Comparison of ENCODE assay signal across 16 cellular contexts in the genomic region with DNA sequence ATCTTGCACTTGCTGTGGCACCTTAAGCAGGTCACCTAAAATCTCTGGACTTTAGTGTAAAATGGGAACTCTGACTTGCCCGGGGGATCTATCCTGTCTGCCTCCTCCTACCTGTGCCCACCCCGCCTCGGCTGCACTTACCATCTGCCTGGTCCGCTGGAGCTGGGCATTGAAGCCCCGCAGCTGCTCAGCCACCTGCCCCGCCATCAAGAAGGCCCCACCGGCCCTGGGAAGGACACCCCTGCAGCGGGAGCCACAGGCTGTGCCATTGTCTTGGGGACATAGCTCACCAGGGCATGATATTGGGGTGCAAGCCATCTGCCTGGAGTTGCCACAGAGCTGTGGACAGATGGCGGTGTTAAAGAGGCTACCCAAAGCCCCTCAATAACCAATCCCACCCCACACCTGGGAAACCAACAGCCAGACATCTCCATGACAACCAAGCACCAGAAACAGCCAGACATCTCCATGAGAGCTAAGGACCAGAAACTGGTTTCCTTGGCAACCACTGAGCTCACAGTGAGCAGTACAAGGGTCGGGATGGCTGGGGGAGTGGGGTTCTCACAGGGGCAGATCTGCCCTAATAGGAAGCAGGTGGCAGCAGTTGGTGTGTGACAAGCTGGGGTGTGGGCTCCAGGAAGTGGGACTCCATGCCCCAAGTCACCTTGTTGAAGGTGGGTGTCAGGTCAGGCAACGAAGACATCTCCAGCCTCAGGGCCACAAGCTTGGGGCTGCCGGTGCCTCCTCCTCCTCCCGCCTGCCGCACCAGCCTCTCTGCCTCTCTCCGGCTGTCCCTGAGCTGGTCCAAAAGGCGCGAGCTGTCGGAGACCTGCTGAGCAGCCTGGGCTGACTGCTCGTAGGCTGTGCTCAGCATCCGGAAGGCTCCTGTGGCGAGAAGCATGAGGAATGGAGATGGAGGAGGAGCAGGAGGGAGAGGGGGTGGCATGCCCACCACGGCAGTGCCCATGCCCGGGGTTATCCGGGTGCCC. TPM values are rescaled to one million over a fixed set of nuclear protein-coding genes. Genes with fewer than 3 reads are reported as not detected.
"Had no signal": no experiment of that assay in that cellular context is flagged by ENCODE, and none has a peak within 500 bp of the region (broad histone marks: within the 10 kb centered on the region; RNA-seq: fewer than 3 reads in every experiment).

No MANE protein-coding gene starts in this region.

- ATAC-seq: left colon; mucosa of descending colon; naive thymus-derived CD8-positive, alpha-beta T cell; right lobe of liver; upper lobe of right lung had no signal

- H3K4me3 Mint-ChIP-seq: activated naive CD4-positive, alpha-beta T cell treated with anti-CD3 and anti-CD28 coated beads, Interleukin-2, amount 50 U/mL, for 24 hours; naive thymus-derived CD8-positive, alpha-beta T cell had no signal

- H3K4me3 ChIP-seq: esophagus muscularis mucosa, mucosa of descending colon, right lobe of liver, spleen, upper lobe of right lung had no signal

- H3K36me3 Mint-ChIP-seq: activated naive CD4-positive, alpha-beta T cell treated with anti-CD3 and anti-CD28 coated beads, Interleukin-2, amount 50 U/mL, for 24 hours; naive thymus-derived CD8-positive, alpha-beta T cell had no signal

- H3K27ac Mint-ChIP-seq: activated naive CD4-positive, alpha-beta T cell treated with anti-CD3 and anti-CD28 coated beads, Interleukin-2, amount 50 U/mL, for 24 hours; progenitor cell of endocrine pancreas had no signal

- H3K9me3 ChIP-seq: esophagus muscularis mucosa, mucosa of descending colon, right lobe of liver, spleen, upper lobe of right lung had no signal

- H3K27ac ChIP-seq: esophagus muscularis mucosa, right lobe of liver, spleen, upper lobe of right lung had no signal

- H3K9me3 Mint-ChIP-seq: activated naive CD4-positive, alpha-beta T cell treated with anti-CD3 and anti-CD28 coated beads, Interleukin-2, amount 50 U/mL, for 24 hours; naive thymus-derived CD8-positive, alpha-beta T cell had no signal

- DNase-seq: activated CD4-positive, alpha-beta T cell treated with anti-CD3 and anti-CD28 coated beads, Interleukin-2, amount 50 U/mL, for 4 hours; activated CD4-positive, CD25-positive, alpha-beta regulatory T cell treated with anti-CD3 and anti-CD28 coated beads, Interleukin-2, amount 50 U/mL, for 72 hours; activated T-cell treated with anti-CD3 and anti-CD28 coated beads, Interleukin-2, amount 50 U/mL, for 1 hour; left colon; mucosa of descending colon; occipital lobe; right lobe of liver; spleen; stimulated activated CD4-positive, alpha-beta T cell treated with anti-CD3 and anti-CD28 coated beads, Interleukin-2, amount 100 ng/mL, for 24 hours; stimulated activated naive CD4-positive, alpha-beta T cell treated with Interleukin-2 at 50 U/mL for 16 hours; T-helper 9 cell had no signal

- H3K27me3 Mint-ChIP-seq: activated naive CD4-positive, alpha-beta T cell treated with anti-CD3 and anti-CD28 coated beads, Interleukin-2, amount 50 U/mL, for 24 hours had no signal

- H3K27me3 ChIP-seq: esophagus muscularis mucosa, right lobe of liver, upper lobe of right lung had no signal

- H3K36me3 ChIP-seq: esophagus muscularis mucosa, right lobe of liver, spleen, upper lobe of right lung had no signal

RNA-seq across cellular contexts. Expression of gene CAMK1G, which starts 39.6 kb away (rescaled TPM):
- total RNA-seq: naive thymus-derived CD8-positive, alpha-beta T cell had no signal
- polyA plus RNA-seq: naive thymus-derived CD8-positive, alpha-beta T cell had no signal

RNA-seq across cellular contexts. Expression of gene G0S2, which starts 52.1 kb away (rescaled TPM):
- total RNA-seq: naive thymus-derived CD8-positive, alpha-beta T cell had no signal
- polyA plus RNA-seq: naive thymus-derived CD8-positive, alpha-beta T cell had no signal
